In the genomic region with DNA sequence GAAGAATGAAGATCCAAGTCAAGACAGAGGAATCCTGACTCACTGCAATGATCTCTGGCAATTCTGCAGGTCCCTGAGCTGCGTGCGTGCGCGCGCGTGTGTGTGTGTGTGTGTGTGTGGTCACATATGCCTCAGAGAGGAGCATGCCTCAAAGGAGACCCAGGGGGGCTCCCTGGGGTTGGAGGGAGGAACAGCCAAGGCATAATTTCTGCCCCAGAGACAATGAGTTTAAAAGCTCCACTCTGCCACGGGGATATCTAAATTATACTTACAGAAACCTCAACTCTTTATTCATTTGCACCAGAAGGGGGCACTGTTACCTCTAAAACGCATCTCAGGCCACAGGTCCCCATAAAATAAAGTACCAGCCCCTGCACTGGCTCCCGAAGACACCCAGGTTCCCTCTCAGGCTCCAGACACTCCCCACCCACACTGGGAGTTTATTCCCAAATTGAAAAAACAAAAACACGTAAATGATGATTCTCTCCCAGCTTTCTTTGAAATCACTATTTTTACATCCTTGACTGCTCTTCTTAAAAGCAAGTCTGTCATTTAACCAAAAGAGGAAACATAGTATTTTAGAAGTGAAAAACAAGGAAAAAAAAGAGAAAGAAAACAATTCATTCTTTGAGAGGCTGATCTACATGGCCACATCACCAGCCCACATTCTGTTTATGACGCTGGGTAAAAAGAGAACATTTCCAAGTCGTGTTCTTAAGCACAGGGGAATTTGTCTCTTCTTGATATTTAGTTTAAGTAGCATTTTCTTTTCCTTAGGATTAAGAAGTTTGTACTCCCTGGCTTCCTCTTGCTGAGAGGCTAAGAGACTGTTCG, we compare ENCODE assay signal across 7 cellular contexts.
DNase-seq lines count a peak whose midpoint lies in the region; ATAC-seq and TF ChIP-seq lines count a peak whose summit lies in the region.

No MANE protein-coding gene starts in this region.

- no peak overlapping the region for H3K4me3 Mint-ChIP-seq in nephron
- no peak overlapping the region for H3K4me3 Mint-ChIP-seq in CD8-positive, alpha-beta T cell
- no peak overlapping the region for H3K4me3 Mint-ChIP-seq in activated CD8-positive, alpha-beta memory T cell treated with anti-CD3 and anti-CD28 coated beads, Interleukin-2, amount 10 ng/mL, durations not matched to agents 7 days and 5 days

- peaks cover 6% of the 10 kb centered on the region for H3K4me1 Mint-ChIP-seq in nephron
- peaks cover 2% of the 10 kb centered on the region for H3K4me1 Mint-ChIP-seq in CD8-positive, alpha-beta T cell (ENCODE audit: low read depth)
- H3K4me1 Mint-ChIP-seq in activated CD8-positive, alpha-beta memory T cell treated with anti-CD3 and anti-CD28 coated beads, Interleukin-2, amount 10 ng/mL, durations not matched to agents 7 days and 5 days: no peaks in the 10 kb centered on the region

- no peaks in the 10 kb centered on the region for H3K4me1 ChIP-seq in fibroblast of lung (ENCODE audit: control insufficient read depth, extremely low read depth, insufficient read depth, low read length)
- H3K4me1 ChIP-seq in CD8-positive, alpha-beta T cell (ENCODE audit: insufficient read depth, low read length): no peaks in the 10 kb centered on the region

- peak overlapping the region; percentile 4 to 80 (median 44) for H3K27ac Mint-ChIP-seq in nephron
- no peak overlapping the region for H3K27ac Mint-ChIP-seq in CD8-positive, alpha-beta T cell
- H3K27ac Mint-ChIP-seq in activated CD8-positive, alpha-beta memory T cell treated with anti-CD3 and anti-CD28 coated beads, Interleukin-2, amount 10 ng/mL, durations not matched to agents 7 days and 5 days: no peak overlapping the region

- no peaks in the 10 kb centered on the region for H3K79me2 ChIP-seq in fibroblast of lung (ENCODE audit: control insufficient read depth, insufficient read depth, low read length)

- POLR2A ChIA-PET in CD8-positive, alpha-beta T cell (lab: Charles Lee): no interaction called here

- no peak overlapping the region for H3K27ac ChIP-seq in fibroblast of lung (ENCODE audit: insufficient read depth, low read length)
- H3K27ac ChIP-seq in CD8-positive, alpha-beta T cell (ENCODE audit: low read depth, low read length): no peak overlapping the region

- DNase-seq in DMS53 treated with DMSO at 0.1 percent for 48 hours (lab: John Stamatoyannopoulos, UW; ENCODE audit: unreplicated experiment) (peak; percentile 3), SHP77 (lab: John Stamatoyannopoulos, UW) (peak; percentile 15 to 40), fibroblast of lung (ENCODE audit: low read depth in 2 of 2) (peak; percentile 58 to 68)
- DNase-seq in CD8-positive, alpha-beta T cell: no peak
- no peak for DNase-seq in activated CD8-positive, alpha-beta memory T cell treated with anti-CD3 and anti-CD28 coated beads, Interleukin-2, amount 10 ng/mL, durations not matched to agents 7 days and 5 days

- H3K27me3 Mint-ChIP-seq in nephron (ENCODE audit: low read depth): peaks cover 14% of the 10 kb centered on the region
- no peaks in the 10 kb centered on the region for H3K27me3 Mint-ChIP-seq in CD8-positive, alpha-beta T cell (ENCODE audit: low read depth)
- H3K27me3 Mint-ChIP-seq in activated CD8-positive, alpha-beta memory T cell treated with anti-CD3 and anti-CD28 coated beads, Interleukin-2, amount 10 ng/mL, durations not matched to agents 7 days and 5 days: no peaks in the 10 kb centered on the region

- peaks cover 4% of the 10 kb centered on the region for H3K36me3 Mint-ChIP-seq in nephron (ENCODE audit: low read depth)
- no peaks in the 10 kb centered on the region for H3K36me3 Mint-ChIP-seq in CD8-positive, alpha-beta T cell
- no peaks in the 10 kb centered on the region for H3K36me3 Mint-ChIP-seq in activated CD8-positive, alpha-beta memory T cell treated with anti-CD3 and anti-CD28 coated beads, Interleukin-2, amount 10 ng/mL, durations not matched to agents 7 days and 5 days

- peak; percentile 40 for ATAC-seq in HG02763 (IDR thresholded peaks at IDR 0.05; ENCODE audit: unreplicated experiment)
- no peak for ATAC-seq in CD8-positive, alpha-beta T cell
- no peak for ATAC-seq in activated CD8-positive, alpha-beta memory T cell treated with anti-CD3 and anti-CD28 coated beads, Interleukin-2, amount 10 ng/mL, durations not matched to agents 7 days and 5 days

- H3K4me3 ChIP-seq in fibroblast of lung (replicated peaks in 1 of 4; ENCODE audit: control extremely low read depth in 1 of 4, insufficient read depth in 1 of 4, low read depth in 3 of 4, low read length in 4 of 4): no peak overlapping the region
- no peak overlapping the region for H3K4me3 ChIP-seq in CD8-positive, alpha-beta T cell (ENCODE audit: low read depth, low read length)

- TF ChIP-seq CTCF in fibroblast of lung (conservative IDR thresholded peaks at IDR 0.05 in 1 of 2, IDR thresholded peaks at IDR 0.05 in 1 of 2; ENCODE audit: low read depth in 1 of 2, low read length in 2 of 2): peak; percentile 53 to 57
- peak; percentile 63 to 70 (median 65) for TF ChIP-seq CTCF in nephron (IDR thresholded peaks at IDR 0.05; ENCODE audit: unreplicated experiment in 3 of 3)
- TF ChIP-seq CTCF in CD8-positive, alpha-beta T cell (IDR thresholded peaks at IDR 0.05): no peak

- no peak overlapping the region for H3K4me2 ChIP-seq in fibroblast of lung (ENCODE audit: extremely low read depth, insufficient read depth, low read length)

- no peaks in the 10 kb centered on the region for H3K9me3 Mint-ChIP-seq in nephron
- H3K9me3 Mint-ChIP-seq in CD8-positive, alpha-beta T cell: peaks cover 6% of the 10 kb centered on the region
- H3K9me3 Mint-ChIP-seq in activated CD8-positive, alpha-beta memory T cell treated with anti-CD3 and anti-CD28 coated beads, Interleukin-2, amount 10 ng/mL, durations not matched to agents 7 days and 5 days (ENCODE audit: low read depth): peaks cover 9% of the 10 kb centered on the region

- H4K20me1 ChIP-seq in fibroblast of lung (ENCODE audit: control insufficient read depth, extremely low read depth, insufficient read depth, low read length): no peaks in the 10 kb centered on the region

- H3K36me3 ChIP-seq in fibroblast of lung (ENCODE audit: control insufficient read depth, insufficient read depth, low read length): no peaks in the 10 kb centered on the region
- no peaks in the 10 kb centered on the region for H3K36me3 ChIP-seq in CD8-positive, alpha-beta T cell (ENCODE audit: insufficient read depth, low read length)

- H3K9me3 ChIP-seq in fibroblast of lung (ENCODE audit: control insufficient read depth, insufficient read depth, low read depth, low read length): no peaks in the 10 kb centered on the region
- H3K9me3 ChIP-seq in CD8-positive, alpha-beta T cell (ENCODE audit: low read length): no peaks in the 10 kb centered on the region

- CTCF ChIA-PET in CD8-positive, alpha-beta T cell (lab: Charles Lee): interaction anchor here (0.8 kb wide), 2 partner anchors 57 to 59 kb away, joined by 3 to 4 read pairs; no protein-coding TSS in a partner anchor
- CTCF ChIA-PET in activated CD8-positive, alpha-beta memory T cell treated with anti-CD3 and anti-CD28 coated beads, Interleukin-2, amount 10 ng/mL, durations not matched to agents 7 days and 5 days (lab: Charles Lee): interaction anchor here (0.8 to 1.3 kb wide), 2 partner anchors 44 to 217 kb away, joined by 3 read pairs; no protein-coding TSS in a partner anchor

- intact Hi-C loops in CD8-positive, alpha-beta T cell (cut with DNase I, micrococcal nuclease): no loop called here

- no peak overlapping the region for H2AFZ ChIP-seq in fibroblast of lung (ENCODE audit: low read length)

- no peak overlapping the region for H3K9ac ChIP-seq in fibroblast of lung (ENCODE audit: insufficient read depth, low read length)

- H3K27me3 ChIP-seq in fibroblast of lung (ENCODE audit: control insufficient read depth, insufficient read depth, low read length): no peaks in the 10 kb centered on the region
- H3K27me3 ChIP-seq in CD8-positive, alpha-beta T cell (ENCODE audit: insufficient read depth, low read length): no peaks in the 10 kb centered on the region

Comparison
In these comparisons a context has a peak if more than half of its experiments do, and no peak if none do; other contexts are left out.
1. DNase-seq: peak in DMS53 treated with DMSO at 0.1 percent for 48 hours (single experiment), SHP77 (2 of 2) and fibroblast of lung (2 of 2); none in CD8-positive, alpha-beta T cell (0 of 7) and activated CD8-positive, alpha-beta memory T cell treated with anti-CD3 and anti-CD28 coated beads, Interleukin-2, amount 10 ng/mL, durations not matched to agents 7 days and 5 days (single experiment).
2. H3K27ac Mint-ChIP-seq: peak in nephron (3 of 3); none in CD8-positive, alpha-beta T cell (single experiment) and activated CD8-positive, alpha-beta memory T cell treated with anti-CD3 and anti-CD28 coated beads, Interleukin-2, amount 10 ng/mL, durations not matched to agents 7 days and 5 days (single experiment).